In genomic region chr15:91561371-91562100, GRCh38 we compare ENCODE assay signal across 10 cellular contexts.
DNase-seq lines count a peak whose midpoint lies in the region; ATAC-seq and TF ChIP-seq lines count a peak whose summit lies in the region.
"Had no signal": no experiment of that assay in that cellular context is flagged by ENCODE, and none has a peak within 500 bp of the region (broad histone marks: within the 10 kb centered on the region; RNA-seq: fewer than 3 reads in every experiment).

No MANE protein-coding gene starts in this region.

- no peaks in the 10 kb centered on the region for H3K27me3 ChIP-seq in BJ (ENCODE audit: control insufficient read depth, insufficient read depth, low read length)

- no peak overlapping the region for H3K27ac Mint-ChIP-seq in CD14-positive monocyte

- peaks cover 0 to 4% (median 0%) of the 10 kb centered on the region in 7 donors for H3K9me3 Mint-ChIP-seq in CD14-positive monocyte

- H3K4me3 ChIP-seq in BJ (ENCODE audit: low read depth, low read length), result no peak overlapping the region
- no peak overlapping the region for H3K4me3 ChIP-seq in fibroblast of mammary gland (ENCODE audit: control insufficient read depth, low read depth, low read length)

- H3K4me3 Mint-ChIP-seq in CD14-positive monocyte, result no peak overlapping the region

- DNase-seq in BJ (ENCODE audit: low read depth) (peak; percentile 24), RKO (ENCODE audit: low spot score) (peak; percentile 91), fibroblast of mammary gland (ENCODE audit: low read depth) (peak; percentile 99), pons (ENCODE audit: low spot score) (peak; percentile 94), CD14-positive monocyte (ENCODE audit: low spot score) (no peak), 8988T (no peak)
- DNase-seq: activated naive CD4-positive, alpha-beta T cell treated with anti-CD3 and anti-CD28 coated beads, Interleukin-2, amount 50 U/mL, for 16 hours had no signal

- ATAC-seq in GM18502 (IDR thresholded peaks at IDR 0.05; ENCODE audit: poor library complexity, unreplicated experiment), result no peak
- ATAC-seq in HG03432 (IDR thresholded peaks at IDR 0.05; ENCODE audit: unreplicated experiment), result no peak

- H3K36me3 ChIP-seq in BJ (ENCODE audit: control insufficient read depth, insufficient read depth, low read length), result no peaks in the 10 kb centered on the region
- H3K36me3 ChIP-seq: neutrophil had no signal

- no peaks in the 10 kb centered on the region for H3K4me1 Mint-ChIP-seq in CD14-positive monocyte

- POLR2A ChIA-PET in BJ (lab: Charles Lee), result interaction anchor here (0.5 kb wide), 1 partner anchor 545 kb away, joined by 3 read pairs; no protein-coding TSS in a partner anchor

- no peak for TF ChIP-seq CTCF in BJ (IDR thresholded peaks at IDR 0.05; ENCODE audit: insufficient read depth, low read depth, low read length)
- TF ChIP-seq CTCF in fibroblast of mammary gland (conservative IDR thresholded peaks at IDR 0.05; ENCODE audit: control insufficient read depth, insufficient read depth, low read depth, low read length), result no peak
- TF ChIP-seq CTCF in CD14-positive monocyte (IDR thresholded peaks at IDR 0.05), result no peak

- peaks cover 0 to 4% (median 3%) of the 10 kb centered on the region in 3 donors for H3K27me3 Mint-ChIP-seq in CD14-positive monocyte (ENCODE audit: low read depth in 3 of 3)

- intact Hi-C loops in CD14-positive monocyte (cut with micrococcal nuclease), result no loop called here

- CTCF ChIA-PET in BJ (lab: Yijun Ruan, JAX), result no interaction called here

- H3K36me3 Mint-ChIP-seq in CD14-positive monocyte, result no peaks in the 10 kb centered on the region

Comparison
In these comparisons a context has a peak if more than half of its experiments do, and no peak if none do; other contexts are left out.
1. DNase-seq: peak in BJ (single experiment), RKO (single experiment), fibroblast of mammary gland (single experiment) and pons (single experiment); none in CD14-positive monocyte (single experiment) and 8988T (single experiment).